In the genomic region with DNA sequence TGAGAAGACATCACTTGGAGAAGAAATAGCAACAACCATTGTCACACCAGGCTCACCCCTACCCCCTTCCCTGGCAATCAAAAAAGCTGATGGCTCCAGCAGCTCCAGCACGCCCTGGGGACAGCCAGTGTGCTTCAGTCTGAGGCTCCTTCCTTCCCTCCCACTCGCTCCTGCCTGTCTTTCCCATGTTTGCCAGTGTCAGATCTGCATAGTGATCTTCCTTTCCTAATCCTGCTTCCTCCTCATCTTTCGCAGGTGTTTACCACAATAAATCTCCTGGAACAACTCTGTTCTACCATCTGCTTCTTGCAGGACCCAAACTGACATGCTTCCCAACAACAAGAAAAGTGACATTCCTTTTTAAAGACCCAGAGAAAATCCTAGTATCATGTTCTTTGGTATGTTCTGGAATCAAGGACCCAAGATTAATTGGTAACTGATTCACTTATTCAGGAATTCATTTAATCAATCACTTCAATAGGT, we compare ENCODE assay signal across 1 cellular context.
TF ChIP-seq lines count a peak whose summit lies in the region.

No MANE protein-coding gene starts in this region.

TF ChIP-seq in H1, 55 proteins besides CTCF, POLR2A, EP300 and RAD21:
- TF ChIP-seq, protein P1, sequence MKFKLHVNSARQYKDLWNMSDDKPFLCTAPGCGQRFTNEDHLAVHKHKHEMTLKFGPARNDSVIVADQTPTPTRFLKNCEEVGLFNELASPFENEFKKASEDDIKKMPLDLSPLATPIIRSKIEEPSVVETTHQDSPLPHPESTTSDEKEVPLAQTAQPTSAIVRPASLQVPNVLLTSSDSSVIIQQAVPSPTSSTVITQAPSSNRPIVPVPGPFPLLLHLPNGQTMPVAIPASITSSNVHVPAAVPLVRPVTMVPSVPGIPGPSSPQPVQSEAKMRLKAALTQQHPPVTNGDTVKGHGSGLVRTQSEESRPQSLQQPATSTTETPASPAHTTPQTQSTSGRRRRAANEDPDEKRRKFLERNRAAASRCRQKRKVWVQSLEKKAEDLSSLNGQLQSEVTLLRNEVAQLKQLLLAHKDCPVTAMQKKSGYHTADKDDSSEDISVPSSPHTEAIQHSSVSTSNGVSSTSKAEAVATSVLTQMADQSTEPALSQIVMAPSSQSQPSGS (IDR thresholded peaks at IDR 0.05; ENCODE audit: low read length): no peak
- TF ChIP-seq CEBPB (IDR thresholded peaks at IDR 0.05; ENCODE audit: low read depth, low read length): no peak
- no peak for TF ChIP-seq RBBP5 (IDR thresholded peaks at IDR 0.05; ENCODE audit: borderline replicate concordance, low read depth, low read length)
- no peak for TF ChIP-seq RFX5 (IDR thresholded peaks at IDR 0.05; ENCODE audit: borderline replicate concordance, low read depth, low read length)
- TF ChIP-seq HDAC2 (IDR thresholded peaks at IDR 0.05; ENCODE audit: borderline replicate concordance in 1 of 2, low read depth in 2 of 2, low read length in 2 of 2): no peak
- no peak for TF ChIP-seq CBX5 (IDR thresholded peaks at IDR 0.05; ENCODE audit: low read depth, low read length)
- TF ChIP-seq KDM5A (IDR thresholded peaks at IDR 0.05; ENCODE audit: low read length): no peak
- no peak for TF ChIP-seq CHD2 (IDR thresholded peaks at IDR 0.05; ENCODE audit: low read length)
- TF ChIP-seq SIN3A (conservative IDR thresholded peaks at IDR 0.05 in 1 of 2, IDR thresholded peaks at IDR 0.05 in 1 of 2; ENCODE audit: low read depth in 1 of 2, low read length in 2 of 2): no peak
- TF ChIP-seq, protein P2, sequence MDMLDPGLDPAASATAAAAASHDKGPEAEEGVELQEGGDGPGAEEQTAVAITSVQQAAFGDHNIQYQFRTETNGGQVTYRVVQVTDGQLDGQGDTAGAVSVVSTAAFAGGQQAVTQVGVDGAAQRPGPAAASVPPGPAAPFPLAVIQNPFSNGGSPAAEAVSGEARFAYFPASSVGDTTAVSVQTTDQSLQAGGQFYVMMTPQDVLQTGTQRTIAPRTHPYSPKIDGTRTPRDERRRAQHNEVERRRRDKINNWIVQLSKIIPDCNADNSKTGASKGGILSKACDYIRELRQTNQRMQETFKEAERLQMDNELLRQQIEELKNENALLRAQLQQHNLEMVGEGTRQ (IDR thresholded peaks at IDR 0.05; ENCODE audit: low read length): no peak
- TF ChIP-seq JUND (IDR thresholded peaks at IDR 0.05; ENCODE audit: low read length): no peak
- no peak for TF ChIP-seq CBX8 (IDR thresholded peaks at IDR 0.05; ENCODE audit: borderline replicate concordance, low read depth, low read length)
- no peak for TF ChIP-seq SUZ12 (IDR thresholded peaks at IDR 0.05; ENCODE audit: low read length)
